ENCODE assay signal across 23 cellular contexts in the genomic region with DNA sequence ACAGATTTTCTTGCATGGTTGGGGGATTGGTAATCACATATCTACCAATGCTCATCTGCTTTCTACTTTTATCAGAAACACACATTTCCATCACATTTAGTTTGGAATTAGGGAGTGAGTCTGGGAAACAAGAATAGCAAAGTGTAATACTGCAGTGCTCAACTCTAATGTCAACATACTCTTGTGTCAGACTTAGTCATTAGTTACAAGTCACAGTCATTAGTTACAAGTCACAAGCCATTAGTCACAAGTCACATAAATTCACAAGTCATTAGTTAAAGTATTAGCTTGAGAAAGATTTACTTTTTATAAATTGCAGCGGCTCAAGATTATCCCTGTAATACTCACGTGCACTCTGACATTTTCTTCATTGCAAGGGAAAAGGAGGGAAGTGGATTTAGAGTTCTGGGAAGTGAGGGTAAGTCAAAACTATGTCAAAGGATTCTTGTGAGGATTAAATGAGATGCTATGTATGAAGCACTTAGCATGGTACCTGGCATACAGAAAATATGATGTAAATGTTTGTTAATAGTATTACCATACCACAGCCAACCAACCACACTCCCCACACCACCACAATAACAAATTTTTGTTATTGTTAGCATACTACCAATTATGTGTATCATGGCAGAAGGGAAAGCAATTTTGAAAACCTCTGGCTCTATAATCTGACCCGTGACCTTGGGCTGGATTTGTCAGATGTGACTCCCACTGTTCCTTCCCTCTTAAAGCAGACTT.
DNase-seq lines count a peak whose midpoint lies in the region; ATAC-seq and TF ChIP-seq lines count a peak whose summit lies in the region.
"Had no signal": no experiment of that assay in that cellular context is flagged by ENCODE, and none has a peak within 500 bp of the region (broad histone marks: within the 10 kb centered on the region; RNA-seq: fewer than 3 reads in every experiment).

No MANE protein-coding gene starts in this region.

- peaks cover 27% of the 10 kb centered on the region for H3K4me1 Mint-ChIP-seq in HFFc6 (ENCODE audit: low read depth)
- no peaks in the 10 kb centered on the region for H3K4me1 Mint-ChIP-seq in stimulated activated effector memory CD8-positive, alpha-beta T cell treated with anti-CD3 and anti-CD28 coated beads, Interleukin-12 subunit alpha, Interleukin-12 subunit beta, amount 100 ng/mL, for 72 hours
- H3K4me1 Mint-ChIP-seq: activated naive CD8-positive, alpha-beta T cell treated with anti-CD3 and anti-CD28 coated beads for 36 hours had no signal

- no peaks in the 10 kb centered on the region for H3K9me3 Mint-ChIP-seq in HFFc6
- peaks cover 12% of the 10 kb centered on the region for H3K9me3 Mint-ChIP-seq in stimulated activated effector memory CD8-positive, alpha-beta T cell treated with anti-CD3 and anti-CD28 coated beads, Interleukin-12 subunit alpha, Interleukin-12 subunit beta, amount 100 ng/mL, for 72 hours
- H3K9me3 Mint-ChIP-seq: activated naive CD8-positive, alpha-beta T cell treated with anti-CD3 and anti-CD28 coated beads for 36 hours had no signal

- H2BK15ac ChIP-seq in mesenchymal stem cell (ENCODE audit: low read depth, poor library complexity, severe bottlenecking): no peak overlapping the region

- H3K9me3 ChIP-seq in mesenchymal stem cell (ENCODE audit: control insufficient read depth, low read length): no peaks in the 10 kb centered on the region
- H3K9me3 ChIP-seq: Caco-2 had no signal

- H3K4me3 ChIP-seq in mesenchymal stem cell (ENCODE audit: insufficient read depth in 1 of 2, low read depth in 1 of 2, low read length in 2 of 2): no peak overlapping the region

- no peaks in the 10 kb centered on the region for H3K4me1 ChIP-seq in mesenchymal stem cell (ENCODE audit: control insufficient read depth, insufficient read depth, low read depth, low read length)
- H3K4me1 ChIP-seq: Caco-2 had no signal

- WGBS in mesenchymal stem cell: 70% methylated on average over 3 of the region's 3 CpGs

- H3K14ac ChIP-seq in mesenchymal stem cell (ENCODE audit: low read length in 2 of 2): no peak overlapping the region

- H3K23ac ChIP-seq in mesenchymal stem cell (ENCODE audit: low read length in 2 of 2): no peak overlapping the region

- no peak overlapping the region for H3K27ac ChIP-seq in mesenchymal stem cell (ENCODE audit: low read length, poor library complexity, severe bottlenecking)

- no peak overlapping the region for H3K4me3 Mint-ChIP-seq in HFFc6
- H3K4me3 Mint-ChIP-seq in stimulated activated effector memory CD8-positive, alpha-beta T cell treated with anti-CD3 and anti-CD28 coated beads, Interleukin-12 subunit alpha, Interleukin-12 subunit beta, amount 100 ng/mL, for 72 hours: no peak overlapping the region
- H3K4me3 Mint-ChIP-seq: activated B cell treated with CpG ODN at 0.5 μM for 24 hours; activated naive CD8-positive, alpha-beta T cell treated with anti-CD3 and anti-CD28 coated beads for 36 hours had no signal

- no peak overlapping the region for H2BK5ac ChIP-seq in mesenchymal stem cell (ENCODE audit: low read depth, low read length, poor library complexity, severe bottlenecking)

- ATAC-seq in esophagus mucosa: peak; percentile 86
- ATAC-seq in GM21825 (IDR thresholded peaks at IDR 0.05; ENCODE audit: unreplicated experiment): no peak
- no peak for ATAC-seq in stimulated activated effector memory CD8-positive, alpha-beta T cell treated with anti-CD3 and anti-CD28 coated beads, Interleukin-12 subunit alpha, Interleukin-12 subunit beta, amount 100 ng/mL, for 72 hours

- no peak overlapping the region for H3K4ac ChIP-seq in mesenchymal stem cell (ENCODE audit: low read depth in 1 of 2, low read length in 2 of 2)

- no peak overlapping the region for H3K4me2 ChIP-seq in mesenchymal stem cell (ENCODE audit: low read length, poor library complexity, severe bottlenecking)

- peak; percentile 8 for DNase-seq in AG08396 (ENCODE audit: low spot score)
- peak; percentile 51 for DNase-seq in HFFc6
- DNase-seq in mesenchymal stem cell: peak; percentile 68
- no peak for DNase-seq in activated CD4-positive, alpha-beta T cell treated with anti-CD3 and anti-CD28 coated beads for 1 hour
- DNase-seq in midbrain (lab: John Stamatoyannopoulos, UW): no peak
- no peak for DNase-seq in stimulated activated effector memory CD8-positive, alpha-beta T cell treated with anti-CD3 and anti-CD28 coated beads, Interleukin-12 subunit alpha, Interleukin-12 subunit beta, amount 100 ng/mL, for 72 hours (ENCODE audit: low spot score in 2 of 2)
- DNase-seq: activated B cell treated with CpG ODN at 0.5 μM for 24 hours; activated CD4-positive, alpha-beta T cell treated with anti-CD3 and anti-CD28 coated beads, Interleukin-2, amount 50 U/mL, for 48 hours; activated effector memory CD4-positive, alpha-beta T cell treated with Interleukin-2 at 50 U/mL for 16 hours; activated naive CD8-positive, alpha-beta T cell treated with anti-CD3 and anti-CD28 coated beads for 36 hours; C1 segment of cervical spinal cord; Caco-2; foreskin melanocyte; MM.1S; NCI-H1417 treated with DMSO at 0.1 percent for 48 hours; NCI-H2107; NCI-H446 treated with DMSO at 0.1 percent for 48 hours; SHP77; stimulated activated CD8-positive, alpha-beta memory T cell treated with anti-CD3 and anti-CD28 coated beads, Interleukin-4, amount 100 ng/mL, for 48 hours; T-helper 9 cell had no signal

- no peak overlapping the region for H2BK120ac ChIP-seq in mesenchymal stem cell (ENCODE audit: low read depth, low read length)

- H3K27me3 ChIP-seq in mesenchymal stem cell (ENCODE audit: control insufficient read depth in 1 of 2, insufficient read depth in 1 of 2, low read length in 2 of 2): no peaks in the 10 kb centered on the region

- no peak overlapping the region for H3K9ac ChIP-seq in mesenchymal stem cell (ENCODE audit: low read length)

- no peak overlapping the region for H3K18ac ChIP-seq in mesenchymal stem cell (ENCODE audit: low read depth in 1 of 2, low read length in 2 of 2)

- H4K91ac ChIP-seq in mesenchymal stem cell (ENCODE audit: low read length): no peak overlapping the region

- no peak overlapping the region for H2AFZ ChIP-seq in mesenchymal stem cell (ENCODE audit: low read depth, low read length)

- no peak overlapping the region for H2BK12ac ChIP-seq in mesenchymal stem cell (ENCODE audit: low read length in 2 of 2)

- no peak for TF ChIP-seq CTCF in HFFc6 (IDR thresholded peaks at IDR 0.05)

- H2AK5ac ChIP-seq in mesenchymal stem cell (ENCODE audit: low read length, severe bottlenecking): no peak overlapping the region

- no peaks in the 10 kb centered on the region for H3K36me3 Mint-ChIP-seq in HFFc6 (ENCODE audit: low read depth)
- H3K36me3 Mint-ChIP-seq in stimulated activated effector memory CD8-positive, alpha-beta T cell treated with anti-CD3 and anti-CD28 coated beads, Interleukin-12 subunit alpha, Interleukin-12 subunit beta, amount 100 ng/mL, for 72 hours: no peaks in the 10 kb centered on the region
- H3K36me3 Mint-ChIP-seq: activated naive CD8-positive, alpha-beta T cell treated with anti-CD3 and anti-CD28 coated beads for 36 hours had no signal

- H4K8ac ChIP-seq in mesenchymal stem cell (ENCODE audit: low read length): no peak overlapping the region

- H3K36me3 ChIP-seq in mesenchymal stem cell (ENCODE audit: control insufficient read depth in 1 of 2, insufficient read depth in 2 of 2, low read depth in 1 of 2, low read length in 2 of 2): peaks cover 0 to 5% of the 10 kb centered on the region in 2 experiments

- peaks cover 2% of the 10 kb centered on the region; the same call in 1 of the 2 replicates for H3K27me3 Mint-ChIP-seq in HFFc6 (ENCODE audit: insufficient read depth)
- H3K27me3 Mint-ChIP-seq: activated B cell treated with CpG ODN at 0.5 μM for 24 hours; activated naive CD8-positive, alpha-beta T cell treated with anti-CD3 and anti-CD28 coated beads for 36 hours; progenitor cell of endocrine pancreas had no signal

- H3K79me1 ChIP-seq in mesenchymal stem cell (replicated peaks; ENCODE audit: low read length, poor library complexity, severe bottlenecking): no peaks in the 10 kb centered on the region

- peak overlapping the region; percentile 20; the same call in 1 of the 2 replicates for H3K27ac Mint-ChIP-seq in HFFc6
- no peak overlapping the region for H3K27ac Mint-ChIP-seq in stimulated activated effector memory CD8-positive, alpha-beta T cell treated with anti-CD3 and anti-CD28 coated beads, Interleukin-12 subunit alpha, Interleukin-12 subunit beta, amount 100 ng/mL, for 72 hours
- H3K27ac Mint-ChIP-seq: activated B cell treated with CpG ODN at 0.5 μM for 24 hours; activated naive CD8-positive, alpha-beta T cell treated with anti-CD3 and anti-CD28 coated beads for 36 hours; progenitor cell of endocrine pancreas had no signal

Comparison
In these comparisons a context has a peak if more than half of its experiments do, and no peak if none do; other contexts are left out.
1. DNase-seq: peak in AG08396 (single experiment), HFFc6 (single experiment) and mesenchymal stem cell (single experiment); none in activated CD4-positive, alpha-beta T cell treated with anti-CD3 and anti-CD28 coated beads for 1 hour (single experiment), midbrain (single experiment) and stimulated activated effector memory CD8-positive, alpha-beta T cell treated with anti-CD3 and anti-CD28 coated beads, Interleukin-12 subunit alpha, Interleukin-12 subunit beta, amount 100 ng/mL, for 72 hours (0 of 2).